In the genomic region with DNA sequence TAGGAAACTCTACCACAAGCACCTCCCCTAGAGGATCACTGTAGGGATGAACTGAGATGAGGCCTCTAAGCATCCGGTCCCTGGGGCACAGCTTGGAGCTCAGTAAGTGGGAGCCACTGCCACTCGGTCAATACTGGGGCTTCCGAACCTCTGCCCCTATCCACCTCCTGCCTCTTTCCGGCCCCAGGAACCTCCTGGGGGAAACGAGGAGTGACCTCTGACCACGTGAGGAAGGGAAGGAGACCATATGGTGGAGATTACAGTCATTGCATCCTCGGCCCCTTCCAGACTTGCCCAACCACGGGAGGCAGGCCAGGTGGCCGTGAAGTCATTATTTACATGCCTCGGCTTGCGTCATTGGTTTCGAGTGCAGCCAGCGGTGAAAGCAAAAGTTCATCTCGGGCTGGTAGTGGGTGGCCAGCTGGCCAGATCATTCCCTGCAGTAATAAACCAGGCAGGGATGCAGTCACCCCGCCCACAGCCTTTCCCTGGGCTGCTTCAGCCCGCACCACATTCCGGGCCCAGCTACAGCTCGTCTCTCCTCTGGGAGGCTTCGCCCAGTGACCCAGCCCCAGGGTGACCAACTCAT, we compare ENCODE assay signal across 8 cellular contexts.
DNase-seq lines count a peak whose midpoint lies in the region; ATAC-seq and TF ChIP-seq lines count a peak whose summit lies in the region.

No MANE protein-coding gene starts in this region.

- ATAC-seq in PC-3 (no peak), sciatic nerve (peak; percentile 86), T-cell (replicated peaks in 1 of 4) (no peak), natural killer cell (no peak), HG02981 (IDR thresholded peaks at IDR 0.05; ENCODE audit: unreplicated experiment) (no peak)

- H3K27me3 Mint-ChIP-seq in T-cell, result peaks cover 2 to 4% of the 10 kb centered on the region in 2 donors
- H3K27me3 Mint-ChIP-seq in natural killer cell (ENCODE audit: low read depth in 2 of 2), result peaks cover 0 to 23% of the 10 kb centered on the region in 2 donors

- H3K36me3 Mint-ChIP-seq in T-cell (no peaks in the 10 kb centered on the region), natural killer cell (no peaks in the 10 kb centered on the region)

- no peak overlapping the region for H2AFZ ChIP-seq in PC-3 (ENCODE audit: low read length)

- no peaks in the 10 kb centered on the region for H3F3A ChIP-seq in PC-3 (ENCODE audit: low read length, unreplicated experiment)

- intact Hi-C loops in PC-3 (cut with micrococcal nuclease), result no loop called here
- intact Hi-C loops in sciatic nerve (cut with DNase I), result loop anchor here (5.0 kb wide), 1 partner anchor 173 kb away; no protein-coding TSS in a partner anchor
- intact Hi-C loops in natural killer cell (cut with micrococcal nuclease), result loop anchor here (10.0 kb wide), 1 partner anchor 320 kb away; no protein-coding TSS in a partner anchor

- no peak overlapping the region for H3K4me3 Mint-ChIP-seq in T-cell
- H3K4me3 Mint-ChIP-seq in natural killer cell, result no peak overlapping the region

- POLR2A ChIA-PET in PC-3 (lab: Charles Lee; ENCODE audit: unreplicated experiment), result no interaction called here
- POLR2A ChIA-PET in T-cell (lab: Charles Lee), result no interaction called here

- H3K27me3 ChIP-seq in PC-3 (ENCODE audit: low read length), result peaks cover 13% of the 10 kb centered on the region; the same call in 1 of the 2 replicates

- no peak overlapping the region for H3K9ac ChIP-seq in PC-3 (ENCODE audit: low read length)

- no TSS peak for BruUV-seq in PC-3 (replicated peaks; lab: Mats Ljungman, UMichigan)

- H3K79me2 ChIP-seq in PC-3 (ENCODE audit: low read length), result no peaks in the 10 kb centered on the region

- no peaks in the 10 kb centered on the region for H3K9me2 ChIP-seq in PC-3 (replicated peaks; ENCODE audit: low read length)

- CTCF ChIA-PET in PC-3 (lab: Charles Lee) (no interaction called here), T-cell (lab: Charles Lee) (no interaction called here)

- H3K4me1 ChIP-seq in PC-3 (ENCODE audit: insufficient read depth, low read length), result no peaks in the 10 kb centered on the region

- no peak overlapping the region for H3K4me2 ChIP-seq in PC-3 (ENCODE audit: low read length)

- TF ChIP-seq CTCF in GM10266 (IDR thresholded peaks at IDR 0.05; ENCODE audit: control insufficient read depth, insufficient read depth, low read depth, missing control alignments) (no peak), PC-3 (conservative IDR thresholded peaks at IDR 0.05; ENCODE audit: low read depth, low read length) (no peak), natural killer cell (IDR thresholded peaks at IDR 0.05) (no peak)

- H3K4me3 ChIP-seq in PC-3 (ENCODE audit: low read length), result no peak overlapping the region

- peaks cover 0 to 8% (median 4%) of the 10 kb centered on the region in 3 donors for H3K4me1 Mint-ChIP-seq in T-cell
- H3K4me1 Mint-ChIP-seq in natural killer cell, result no peaks in the 10 kb centered on the region

- no peaks in the 10 kb centered on the region for H4K20me1 ChIP-seq in PC-3 (ENCODE audit: low read length)

- H3K27ac Mint-ChIP-seq in T-cell (no peak overlapping the region), natural killer cell (no peak overlapping the region)

- H3K9me3 Mint-ChIP-seq in T-cell (no peaks in the 10 kb centered on the region), natural killer cell (no peaks in the 10 kb centered on the region)

- H3K27ac ChIP-seq in PC-3 (ENCODE audit: low read length), result no peak overlapping the region

- H3K9me3 ChIP-seq in PC-3 (ENCODE audit: low read length), result no peaks in the 10 kb centered on the region

- H3K36me3 ChIP-seq in PC-3 (ENCODE audit: low read depth, low read length), result no peaks in the 10 kb centered on the region

- DNase-seq in GM10266 (ENCODE audit: extremely low spot score) (peak; percentile 40), PC-3 (peak; percentile 22), fibroblast of peridontal ligament (ENCODE audit: extremely low read depth) (peak; percentile 99), sciatic nerve (ENCODE audit: low spot score) (peak; percentile 93), T-cell (no peak), NCI-H2227 (lab: John Stamatoyannopoulos, UW; ENCODE audit: unreplicated experiment) (no peak), natural killer cell (no peak)

Comparison
In these comparisons a context has a peak if more than half of its experiments do, and no peak if none do; other contexts are left out.
1. DNase-seq: peak in GM10266 (single experiment), PC-3 (single experiment), fibroblast of peridontal ligament (single experiment) and sciatic nerve (single experiment); none in T-cell (0 of 34), NCI-H2227 (single experiment) and natural killer cell (single experiment).